ENCODE assay signal across 32 cellular contexts in genomic region chr1:115130786-115131185, GRCh38.
"Had no signal": no experiment of that assay in that cellular context is flagged by ENCODE, and none has a peak within 500 bp of the region (broad histone marks: within the 10 kb centered on the region; RNA-seq: fewer than 3 reads in every experiment).

No MANE protein-coding gene starts in this region.

- DNase-seq: activated CD4-positive, alpha-beta T cell treated with anti-CD3 and anti-CD28 coated beads, Interleukin-2, amount 10 ng/mL, durations not matched to agents 24 days and 14 days; activated CD4-positive, alpha-beta T cell treated with anti-CD3 and anti-CD28 coated beads, Interleukin-2, amount 50 U/mL, for 4 hours; activated CD8-positive, alpha-beta T cell treated with anti-CD3 and anti-CD28 coated beads for 36 hours; activated gamma-delta T cell; activated naive CD4-positive, alpha-beta T cell treated with Interleukin-2 at 50 U/mL for 16 hours; activated naive CD8-positive, alpha-beta T cell treated with anti-CD3 and anti-CD28 coated beads, Interleukin-2, amount 10 ng/mL, durations not matched to agents 7 days and 5 days; activated T-cell treated with anti-CD3 and anti-CD28 coated beads, Interleukin-2, amount 50 U/mL, for 1 hour; activated T-cell treated with anti-CD3 and anti-CD28 coated beads, Interleukin-2, amount 50 U/mL, for 72 hours; amygdala; Kasumi-1; KG1; MG63; NCI-H1048; NCI-H1417; NCI-H146; NCI-H187; NCI-H2029 treated with DMSO at 0.1 percent for 48 hours; NCI-H2107; NCI-H2171; NCI-H510A; NCI-H526; NCI-H748 treated with DMSO at 0.1 percent for 48 hours; OCI-M1; RPMI8226; SHP77 treated with DMSO at 0.1 percent for 48 hours; SK-N-SH had no signal

- H3K4me3 Mint-ChIP-seq: activated CD4-positive, alpha-beta T cell treated with anti-CD3 and anti-CD28 coated beads, Interleukin-2, amount 10 ng/mL, durations not matched to agents 24 days and 14 days; activated CD8-positive, alpha-beta T cell treated with anti-CD3 and anti-CD28 coated beads for 36 hours; activated naive CD4-positive, alpha-beta T cell treated with anti-CD3 and anti-CD28 coated beads, Interleukin-2, amount 50 U/mL, for 24 hours; activated naive CD8-positive, alpha-beta T cell treated with anti-CD3 and anti-CD28 coated beads, Interleukin-2, amount 10 ng/mL, durations not matched to agents 7 days and 5 days; activated T-cell treated with anti-CD3 and anti-CD28 coated beads, Interleukin-2, amount 50 U/mL, for 72 hours; brain; T-helper 1 cell treated with Interleukin-12 subunit alpha and Interleukin-12 subunit beta and Interleukin-4 antibody, amounts not matched to agents 30 μg/mL and 1 μg/mL, for 36 hours; T-helper 2 cell treated with Interferon-gamma antibody and Interleukin-4, amounts not matched to agents 5 μg/mL and 100 μg/mL, for 36 hours had no signal

- H3K9me3 ChIP-seq: MG63, SJSA1, SK-N-SH had no signal

- H3K27ac Mint-ChIP-seq: activated CD4-positive, alpha-beta T cell treated with anti-CD3 and anti-CD28 coated beads, Interleukin-2, amount 10 ng/mL, durations not matched to agents 24 days and 14 days; activated CD8-positive, alpha-beta T cell treated with anti-CD3 and anti-CD28 coated beads for 36 hours; activated naive CD4-positive, alpha-beta T cell treated with anti-CD3 and anti-CD28 coated beads, Interleukin-2, amount 50 U/mL, for 24 hours; activated naive CD8-positive, alpha-beta T cell treated with anti-CD3 and anti-CD28 coated beads, Interleukin-2, amount 10 ng/mL, durations not matched to agents 7 days and 5 days; activated T-cell treated with anti-CD3 and anti-CD28 coated beads, Interleukin-2, amount 50 U/mL, for 72 hours; activated T-helper 2 cell treated with anti-CD3 and anti-CD28 coated beads, Interferon-gamma antibody, Interleukin-2, Interleukin-4, amounts not matched to agents 10 μg/mL and 5 μg/mL and 100 μg/mL, durations not matched to agents 14 hours and 24 hours and 36 hours; brain; T-helper 1 cell treated with Interleukin-12 subunit alpha and Interleukin-12 subunit beta and Interleukin-4 antibody, amounts not matched to agents 30 μg/mL and 1 μg/mL, for 36 hours; T-helper 2 cell treated with Interferon-gamma antibody and Interleukin-4, amounts not matched to agents 5 μg/mL and 100 μg/mL, for 36 hours had no signal

- H3K27ac ChIP-seq: SJSA1 had no signal

- H3K9me3 Mint-ChIP-seq: activated CD4-positive, alpha-beta T cell treated with anti-CD3 and anti-CD28 coated beads, Interleukin-2, amount 10 ng/mL, durations not matched to agents 24 days and 14 days; activated CD8-positive, alpha-beta T cell treated with anti-CD3 and anti-CD28 coated beads for 36 hours; activated naive CD4-positive, alpha-beta T cell treated with anti-CD3 and anti-CD28 coated beads, Interleukin-2, amount 50 U/mL, for 24 hours; activated T-helper 2 cell treated with anti-CD3 and anti-CD28 coated beads, Interferon-gamma antibody, Interleukin-2, Interleukin-4, amounts not matched to agents 10 μg/mL and 5 μg/mL and 100 μg/mL, durations not matched to agents 14 hours and 24 hours and 36 hours; T-helper 1 cell treated with Interleukin-12 subunit alpha and Interleukin-12 subunit beta and Interleukin-4 antibody, amounts not matched to agents 30 μg/mL and 1 μg/mL, for 36 hours; T-helper 2 cell treated with Interferon-gamma antibody and Interleukin-4, amounts not matched to agents 5 μg/mL and 100 μg/mL, for 36 hours had no signal

- H3K4me1 Mint-ChIP-seq: activated CD4-positive, alpha-beta T cell treated with anti-CD3 and anti-CD28 coated beads, Interleukin-2, amount 10 ng/mL, durations not matched to agents 24 days and 14 days; activated naive CD4-positive, alpha-beta T cell treated with anti-CD3 and anti-CD28 coated beads, Interleukin-2, amount 50 U/mL, for 24 hours; activated naive CD8-positive, alpha-beta T cell treated with anti-CD3 and anti-CD28 coated beads, Interleukin-2, amount 10 ng/mL, durations not matched to agents 7 days and 5 days; brain had no signal

- H3K36me3 ChIP-seq: MG63, SJSA1 had no signal

- H3K4me3 ChIP-seq: MG63, SJSA1 had no signal

- H3K27me3 Mint-ChIP-seq: activated CD4-positive, alpha-beta T cell treated with anti-CD3 and anti-CD28 coated beads, Interleukin-2, amount 10 ng/mL, durations not matched to agents 24 days and 14 days; activated CD8-positive, alpha-beta T cell treated with anti-CD3 and anti-CD28 coated beads for 36 hours; activated naive CD8-positive, alpha-beta T cell treated with anti-CD3 and anti-CD28 coated beads, Interleukin-2, amount 10 ng/mL, durations not matched to agents 7 days and 5 days had no signal

- H3K36me3 Mint-ChIP-seq: activated naive CD4-positive, alpha-beta T cell treated with anti-CD3 and anti-CD28 coated beads, Interleukin-2, amount 50 U/mL, for 24 hours; activated naive CD8-positive, alpha-beta T cell treated with anti-CD3 and anti-CD28 coated beads, Interleukin-2, amount 10 ng/mL, durations not matched to agents 7 days and 5 days; brain had no signal

- ATAC-seq: activated CD8-positive, alpha-beta T cell treated with anti-CD3 and anti-CD28 coated beads for 36 hours; activated T-cell treated with anti-CD3 and anti-CD28 coated beads, Interleukin-2, amount 50 U/mL, for 72 hours had no signal

- H3K27me3 ChIP-seq: MG63, SJSA1 had no signal
